Comparison of ENCODE assay signal across 13 cellular contexts in the genomic region with DNA sequence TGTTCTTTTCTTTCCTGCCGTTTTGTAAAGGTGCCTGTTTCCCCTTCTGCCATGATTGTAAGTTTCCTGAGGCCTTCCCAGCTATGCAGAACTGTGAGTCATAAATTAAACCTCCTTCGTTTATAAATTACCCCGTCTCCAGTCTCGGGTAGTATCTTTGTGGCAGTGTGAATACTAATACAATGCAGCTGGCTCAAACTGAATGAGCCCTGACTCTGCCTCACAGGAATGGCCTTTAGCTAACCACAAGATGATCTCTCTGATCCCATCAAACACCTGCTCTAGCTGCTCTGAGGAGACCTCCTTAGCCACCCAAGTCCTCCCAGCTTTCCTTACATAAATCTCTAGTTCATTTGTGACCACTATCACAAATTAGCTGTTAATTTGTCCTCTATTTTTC. TPM values are rescaled to one million over a fixed set of nuclear protein-coding genes. Genes with fewer than 3 reads are reported as not detected.
DNase-seq lines count a peak whose midpoint lies in the region; ATAC-seq, FAIRE-seq and TF ChIP-seq lines count a peak whose summit lies in the region.
"Had no signal": no experiment of that assay in that cellular context is flagged by ENCODE, and none has a peak within 500 bp of the region (broad histone marks: within the 10 kb centered on the region; RNA-seq: fewer than 3 reads in every experiment).

No MANE protein-coding gene starts in this region.

- no peak overlapping the region for H3K4me3 Mint-ChIP-seq in activated naive CD8-positive, alpha-beta T cell treated with anti-CD3 and anti-CD28 coated beads, Interleukin-2, amount 10 ng/mL, durations not matched to agents 7 days and 5 days
- no peak overlapping the region for H3K4me3 Mint-ChIP-seq in activated naive CD8-positive, alpha-beta T cell treated with anti-CD3 and anti-CD28 coated beads for 36 hours
- H3K4me3 Mint-ChIP-seq in stimulated activated naive CD8-positive, alpha-beta T cell treated with anti-CD3 and anti-CD28 coated beads, Interleukin-15, amount 100 ng/mL, for 72 hours = no peak overlapping the region
- H3K4me3 Mint-ChIP-seq: activated B cell treated with CpG ODN at 0.5 μM for 24 hours had no signal

- no peak for FAIRE-seq in urothelium cell line (lab: Jason Lieb, UNC)

- peaks cover 3% of the 10 kb centered on the region for H3K36me3 Mint-ChIP-seq in activated naive CD8-positive, alpha-beta T cell treated with anti-CD3 and anti-CD28 coated beads, Interleukin-2, amount 10 ng/mL, durations not matched to agents 7 days and 5 days
- H3K36me3 Mint-ChIP-seq in activated naive CD8-positive, alpha-beta T cell treated with anti-CD3 and anti-CD28 coated beads for 36 hours = peaks cover 4% of the 10 kb centered on the region

- BruUV-seq in PC-3 (replicated peaks; lab: Mats Ljungman, UMichigan) = no TSS peak

- no peaks in the 10 kb centered on the region for H3K27me3 ChIP-seq in PC-3 (ENCODE audit: low read length)

- no peaks in the 10 kb centered on the region for H3F3A ChIP-seq in PC-3 (ENCODE audit: low read length, unreplicated experiment)

- H3K27me3 Mint-ChIP-seq in activated naive CD8-positive, alpha-beta T cell treated with anti-CD3 and anti-CD28 coated beads, Interleukin-2, amount 10 ng/mL, durations not matched to agents 7 days and 5 days = no peaks in the 10 kb centered on the region
- no peaks in the 10 kb centered on the region for H3K27me3 Mint-ChIP-seq in activated naive CD8-positive, alpha-beta T cell treated with anti-CD3 and anti-CD28 coated beads for 36 hours
- H3K27me3 Mint-ChIP-seq in stimulated activated naive CD8-positive, alpha-beta T cell treated with anti-CD3 and anti-CD28 coated beads, Interleukin-15, amount 100 ng/mL, for 72 hours = no peaks in the 10 kb centered on the region
- H3K27me3 Mint-ChIP-seq: activated B cell treated with CpG ODN at 0.5 μM for 24 hours had no signal

- CTCF ChIA-PET in PC-3 (lab: Charles Lee) = no interaction called here

- DNase-seq in activated naive CD8-positive, alpha-beta T cell treated with anti-CD3 and anti-CD28 coated beads, Interleukin-2, amount 10 ng/mL, durations not matched to agents 7 days and 5 days = no peak
- no peak for DNase-seq in activated naive CD8-positive, alpha-beta T cell treated with anti-CD3 and anti-CD28 coated beads for 36 hours
- peak; percentile 32 for DNase-seq in PC-3
- DNase-seq in epithelial cell of proximal tubule (ENCODE audit: low read depth) = peak; percentile 84
- DNase-seq in urothelium cell line (ENCODE audit: low spot score) = peak; percentile 31
- DNase-seq in stimulated activated naive CD8-positive, alpha-beta T cell treated with anti-CD3 and anti-CD28 coated beads, Interleukin-15, amount 100 ng/mL, for 72 hours = no peak
- no peak for DNase-seq in hypothalamus (lab: John Stamatoyannopoulos, UW)
- no peak for DNase-seq in cerebellar cortex (ENCODE audit: low spot score)
- DNase-seq: activated B cell treated with CpG ODN at 0.5 μM for 24 hours; activated naive CD4-positive, alpha-beta T cell; C1 segment of cervical spinal cord; NCI-H2081 treated with DMSO at 0.1 percent for 48 hours; spleen had no signal

- no peaks in the 10 kb centered on the region for H3K79me2 ChIP-seq in PC-3 (ENCODE audit: low read length)

- H2AFZ ChIP-seq in PC-3 (ENCODE audit: low read length) = no peak overlapping the region

- no peak overlapping the region for H3K4me2 ChIP-seq in PC-3 (ENCODE audit: low read length)

- peaks cover 28% of the 10 kb centered on the region for H3K4me1 ChIP-seq in PC-3 (ENCODE audit: insufficient read depth, low read length)

- H4K20me1 ChIP-seq in PC-3 (ENCODE audit: low read length) = no peaks in the 10 kb centered on the region

- H3K4me3 ChIP-seq in PC-3 (ENCODE audit: low read length) = no peak overlapping the region
- no peak overlapping the region for H3K4me3 ChIP-seq in epithelial cell of proximal tubule (ENCODE audit: low read depth, low read length)
- H3K4me3 ChIP-seq: spleen had no signal

- POLR2A ChIA-PET in activated naive CD8-positive, alpha-beta T cell treated with anti-CD3 and anti-CD28 coated beads, Interleukin-2, amount 10 ng/mL, durations not matched to agents 7 days and 5 days (lab: Charles Lee) = interaction anchor here (1.5 to 4.4 kb wide), 2 partner anchors 9 to 13 kb away, joined by 6 to 36 read pairs; no protein-coding TSS in a partner anchor
- POLR2A ChIA-PET in PC-3 (lab: Charles Lee; ENCODE audit: unreplicated experiment) = no interaction called here

- H3K36me3 ChIP-seq in PC-3 (ENCODE audit: low read depth, low read length) = no peaks in the 10 kb centered on the region
- H3K36me3 ChIP-seq: spleen had no signal

- no peaks in the 10 kb centered on the region for H3K9me3 Mint-ChIP-seq in activated naive CD8-positive, alpha-beta T cell treated with anti-CD3 and anti-CD28 coated beads, Interleukin-2, amount 10 ng/mL, durations not matched to agents 7 days and 5 days
- H3K9me3 Mint-ChIP-seq in activated naive CD8-positive, alpha-beta T cell treated with anti-CD3 and anti-CD28 coated beads for 36 hours = no peaks in the 10 kb centered on the region
- H3K9me3 Mint-ChIP-seq in stimulated activated naive CD8-positive, alpha-beta T cell treated with anti-CD3 and anti-CD28 coated beads, Interleukin-15, amount 100 ng/mL, for 72 hours = no peaks in the 10 kb centered on the region
- H3K9me3 Mint-ChIP-seq: activated B cell treated with CpG ODN at 0.5 μM for 24 hours had no signal

- no peaks in the 10 kb centered on the region for H3K9me2 ChIP-seq in PC-3 (replicated peaks; ENCODE audit: low read length)

- TF ChIP-seq CTCF in PC-3 (conservative IDR thresholded peaks at IDR 0.05; ENCODE audit: low read depth, low read length) (no peak), epithelial cell of proximal tubule (conservative IDR thresholded peaks at IDR 0.05; ENCODE audit: low read depth, low read length) (no peak)

- H3K27ac ChIP-seq in PC-3 (ENCODE audit: low read length) = no peak overlapping the region
- H3K27ac ChIP-seq: spleen had no signal

- intact Hi-C loops in PC-3 (cut with micrococcal nuclease) = no loop called here

- peak overlapping the region; percentile 49 for H3K27ac Mint-ChIP-seq in activated naive CD8-positive, alpha-beta T cell treated with anti-CD3 and anti-CD28 coated beads, Interleukin-2, amount 10 ng/mL, durations not matched to agents 7 days and 5 days
- H3K27ac Mint-ChIP-seq in activated naive CD8-positive, alpha-beta T cell treated with anti-CD3 and anti-CD28 coated beads for 36 hours = no peak overlapping the region
- peak overlapping the region in 1 of 2 donors; percentile 85 for H3K27ac Mint-ChIP-seq in stimulated activated naive CD8-positive, alpha-beta T cell treated with anti-CD3 and anti-CD28 coated beads, Interleukin-15, amount 100 ng/mL, for 72 hours

- no peaks in the 10 kb centered on the region for H3K9me3 ChIP-seq in PC-3 (ENCODE audit: low read length)
- H3K9me3 ChIP-seq: spleen had no signal

- H3K9ac ChIP-seq in PC-3 (ENCODE audit: low read length) = no peak overlapping the region

- peaks cover 57% of the 10 kb centered on the region for H3K4me1 Mint-ChIP-seq in activated naive CD8-positive, alpha-beta T cell treated with anti-CD3 and anti-CD28 coated beads, Interleukin-2, amount 10 ng/mL, durations not matched to agents 7 days and 5 days
- H3K4me1 Mint-ChIP-seq in activated naive CD8-positive, alpha-beta T cell treated with anti-CD3 and anti-CD28 coated beads for 36 hours = peaks cover 52% of the 10 kb centered on the region
- H3K4me1 Mint-ChIP-seq in stimulated activated naive CD8-positive, alpha-beta T cell treated with anti-CD3 and anti-CD28 coated beads, Interleukin-15, amount 100 ng/mL, for 72 hours = peaks cover 64% of the 10 kb centered on the region

- ATAC-seq in activated naive CD8-positive, alpha-beta T cell treated with anti-CD3 and anti-CD28 coated beads, Interleukin-2, amount 10 ng/mL, durations not matched to agents 7 days and 5 days (ENCODE audit: low read depth) = no peak
- no peak for ATAC-seq in PC-3
- no peak for ATAC-seq in stimulated activated naive CD8-positive, alpha-beta T cell treated with anti-CD3 and anti-CD28 coated beads, Interleukin-15, amount 100 ng/mL, for 72 hours

RNA-seq across cellular contexts. Expression of a gene that starts 41.5 kb away (rescaled TPM):
- total RNA-seq in activated naive CD8-positive, alpha-beta T cell treated with anti-CD3 and anti-CD28 coated beads, Interleukin-2, amount 10 ng/mL, durations not matched to agents 7 days and 5 days = 100 to 1,000 TPM; 138 to 143 TPM
- 100 to 1,000 TPM; 119 to 122 TPM for total RNA-seq in activated naive CD8-positive, alpha-beta T cell treated with anti-CD3 and anti-CD28 coated beads for 36 hours
- 52.5 and 59.6 TPM in 2 replicates for total RNA-seq in PC-3 (2014; rRNA removed)
- total RNA-seq in epithelial cell of proximal tubule = 96.3 and 97.0 TPM in 2 replicates

Comparison
In these comparisons a context has a peak if more than half of its experiments do, and no peak if none do; other contexts are left out.
1. DNase-seq: peak in PC-3 (single experiment), epithelial cell of proximal tubule (single experiment) and urothelium cell line (single experiment); none in activated naive CD8-positive, alpha-beta T cell treated with anti-CD3 and anti-CD28 coated beads, Interleukin-2, amount 10 ng/mL, durations not matched to agents 7 days and 5 days (single experiment), activated naive CD8-positive, alpha-beta T cell treated with anti-CD3 and anti-CD28 coated beads for 36 hours (single experiment), stimulated activated naive CD8-positive, alpha-beta T cell treated with anti-CD3 and anti-CD28 coated beads, Interleukin-15, amount 100 ng/mL, for 72 hours (0 of 2), hypothalamus (0 of 51) and cerebellar cortex (single experiment).